In the genomic region with DNA sequence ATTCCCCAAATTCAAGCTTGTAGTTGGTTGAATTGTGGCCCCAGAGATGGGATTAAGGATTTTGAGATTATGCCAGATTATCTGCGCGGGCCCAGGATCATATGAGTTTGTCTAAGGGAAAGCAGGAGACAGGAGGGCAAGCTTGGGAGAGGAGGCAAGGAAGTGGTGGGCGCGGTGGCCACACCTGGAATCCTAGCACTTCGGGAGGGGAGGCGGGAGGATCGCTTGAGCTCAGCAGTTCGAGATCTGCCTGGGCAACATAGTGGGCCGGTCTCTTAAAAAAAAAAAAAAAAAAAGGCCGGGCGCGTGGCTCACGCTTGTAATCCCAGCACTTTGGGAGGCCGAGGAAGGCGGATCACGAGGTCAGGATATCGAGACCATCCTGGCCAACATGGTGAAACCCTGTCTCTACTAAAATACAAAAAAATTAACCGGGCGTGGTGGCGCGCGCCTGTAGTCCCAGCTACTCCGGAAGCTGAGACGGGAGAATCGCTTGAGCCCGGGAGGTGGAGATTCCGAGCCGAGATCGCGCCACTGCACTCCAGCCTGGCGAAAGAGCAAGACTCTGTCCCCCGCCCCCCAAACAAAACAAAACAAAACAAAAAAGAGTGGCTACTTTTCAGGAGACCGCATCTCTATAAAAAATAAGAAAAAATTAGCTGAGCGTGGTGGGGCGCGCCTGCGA, we compare ENCODE assay signal across 8 cellular contexts. TPM values are rescaled to one million over a fixed set of nuclear protein-coding genes. Genes with fewer than 3 reads are reported as not detected.
DNase-seq lines count a peak whose midpoint lies in the region; ATAC-seq and TF ChIP-seq lines count a peak whose summit lies in the region.

No MANE protein-coding gene starts in this region.

- POLR2A ChIA-PET in SK-N-SH (lab: Yijun Ruan, JAX) = no interaction called here

- CTCF ChIA-PET in SK-N-SH (lab: Yijun Ruan, JAX) = interaction anchor here (1.1 to 3.5 kb wide), 3 partner anchors 16 to 92 kb away, joined by 3 to 17 read pairs (median 12); no protein-coding TSS in a partner anchor

- intact Hi-C loops in left colon (cut with DNase I, micrococcal nuclease) (no loop called here), tibial artery (cut with DNase I; ENCODE audit: low total_unique reads) (loop anchor here (2.0 kb wide), 1 partner anchor 31 kb away; no protein-coding TSS in a partner anchor)

- H3K27ac ChIP-seq in SK-N-SH (ENCODE audit: low read depth in 2 of 2, low read length in 1 of 2) (peak overlapping the region; percentile 35 to 75; a peak in 3 of 4 replicates), tibial artery (peak overlapping the region; percentile 75 to 93)

- peak; percentile 10 for DNase-seq in SK-N-SH
- no peak for DNase-seq in Jurkat, Clone E6-1 (ENCODE audit: low read depth, low spot score)
- DNase-seq in astrocyte of the spinal cord (ENCODE audit: low read depth, low spot score) = no peak
- no peak for DNase-seq in left colon
- no peak for DNase-seq in tibial artery
- no peak for DNase-seq in NCI-H1694 (lab: John Stamatoyannopoulos, UW)

- H3K79me2 ChIP-seq in SK-N-SH (ENCODE audit: insufficient read depth) = peaks cover 23% of the 10 kb centered on the region

- WGBS in SK-N-SH (ENCODE audit: low lambda C conversion rate) = 61% methylated on average over 37 of the region's 37 CpGs

- H3K9me3 ChIP-seq in SK-N-SH (no peaks in the 10 kb centered on the region), tibial artery (no peaks in the 10 kb centered on the region)

- H3K4me2 ChIP-seq in SK-N-SH = peak overlapping the region; percentile 99

- ATAC-seq in SK-N-SH treated with all-trans-retinoic acid at 6 μM for 48 hours = no peak
- ATAC-seq in left colon = peak; percentile 24
- ATAC-seq in GM18858 (IDR thresholded peaks at IDR 0.05; ENCODE audit: unreplicated experiment) = no peak

- H3K27me3 ChIP-seq in SK-N-SH (ENCODE audit: insufficient read depth) (no peaks in the 10 kb centered on the region), tibial artery (no peaks in the 10 kb centered on the region)

- TF ChIP-seq RAD21 in SK-N-SH (IDR thresholded peaks at IDR 0.05; ENCODE audit: low read length) = no peak

- H4K20me1 ChIP-seq in SK-N-SH (ENCODE audit: insufficient read depth) = no peaks in the 10 kb centered on the region

- peak overlapping the region; percentile 74 for H3K9ac ChIP-seq in SK-N-SH

- H3K4me3 ChIP-seq in SK-N-SH (ENCODE audit: low read depth in 2 of 2, low read length in 1 of 2) (peak overlapping the region; percentile 57 to 63), astrocyte of the spinal cord (ENCODE audit: low read depth, low read length) (peak overlapping the region; percentile 49), tibial artery (peak overlapping the region; percentile 68 to 79)
- peak overlapping the region; percentile 59 for H3K4me3 ChIP-seq in Jurkat, Clone E6-1 (ENCODE audit: low read length)

- H3K4me1 ChIP-seq in SK-N-SH (ENCODE audit: control insufficient read depth in 1 of 2, insufficient read depth in 2 of 2, low read depth in 1 of 2, low read length in 1 of 2) (peaks cover 3 to 7% of the 10 kb centered on the region in 2 experiments; a peak in 1 of 4 replicates), tibial artery (peaks cover 0 to 37% (median 23%) of the 10 kb centered on the region in 4 donors)

- in situ Hi-C loops in astrocyte of the spinal cord (cut with HindIII; ENCODE audit: low sequenced_read_pairs) = no loop called here

- H3K9me2 ChIP-seq in SK-N-SH = no peaks in the 10 kb centered on the region

- H3K36me3 ChIP-seq in SK-N-SH (replicated peaks in 1 of 2; ENCODE audit: control insufficient read depth in 1 of 2, insufficient read depth in 2 of 2, low read length in 1 of 2) (peaks cover 12 to 14% of the 10 kb centered on the region in 2 experiments), tibial artery (peaks cover 11 to 27% (median 16%) of the 10 kb centered on the region in 3 donors)

- no peaks in the 10 kb centered on the region for H3F3A ChIP-seq in SK-N-SH (replicated peaks; ENCODE audit: insufficient read depth)

- peak overlapping the region; percentile 95; the same call in 1 of the 2 replicates for H2AFZ ChIP-seq in SK-N-SH (ENCODE audit: low read depth)

- TF ChIP-seq CTCF in SK-N-SH (IDR thresholded peaks at IDR 0.05) (no peak), astrocyte of the spinal cord (IDR thresholded peaks at IDR 0.05; ENCODE audit: low read depth, low read length) (no peak), tibial artery (IDR thresholded peaks at IDR 0.05) (no peak)

- TF ChIP-seq EP300 in SK-N-SH (IDR thresholded peaks at IDR 0.05; ENCODE audit: borderline replicate concordance in 1 of 2, low read depth in 1 of 2, low read length in 1 of 2) = no peak

TF ChIP-seq in SK-N-SH, 30 proteins besides CTCF, POLR2A, EP300 and RAD21:
- TF ChIP-seq YY1 (IDR thresholded peaks at IDR 0.05; ENCODE audit: low read depth) (no peak), MEF2A (IDR thresholded peaks at IDR 0.05; ENCODE audit: borderline replicate concordance, low read depth) (no peak), RCOR1 (IDR thresholded peaks at IDR 0.05; ENCODE audit: low read length) (no peak), SIN3A (IDR thresholded peaks at IDR 0.05; ENCODE audit: borderline replicate concordance, low read depth, low read length) (no peak)

TF ChIP-seq in SK-N-SH treated with all-trans-retinoic acid at 6 μM for 48 hours, 23 proteins besides CTCF, POLR2A, EP300 and RAD21 (continues in another document):
- TF ChIP-seq, protein P1, sequence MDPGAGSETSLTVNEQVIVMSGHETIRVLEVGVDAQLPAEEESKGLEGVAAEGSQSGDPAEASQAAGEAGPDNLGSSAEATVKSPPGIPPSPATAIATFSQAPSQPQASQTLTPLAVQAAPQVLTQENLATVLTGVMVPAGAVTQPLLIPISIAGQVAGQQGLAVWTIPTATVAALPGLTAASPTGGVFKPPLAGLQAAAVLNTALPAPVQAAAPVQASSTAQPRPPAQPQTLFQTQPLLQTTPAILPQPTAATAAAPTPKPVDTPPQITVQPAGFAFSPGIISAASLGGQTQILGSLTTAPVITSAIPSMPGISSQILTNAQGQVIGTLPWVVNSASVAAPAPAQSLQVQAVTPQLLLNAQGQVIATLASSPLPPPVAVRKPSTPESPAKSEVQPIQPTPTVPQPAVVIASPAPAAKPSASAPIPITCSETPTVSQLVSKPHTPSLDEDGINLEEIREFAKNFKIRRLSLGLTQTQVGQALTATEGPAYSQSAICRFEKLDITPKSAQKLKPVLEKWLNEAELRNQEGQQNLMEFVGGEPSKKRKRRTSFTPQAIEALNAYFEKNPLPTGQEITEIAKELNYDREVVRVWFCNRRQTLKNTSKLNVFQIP (CRISPR knock-in tag; IDR thresholded peaks at IDR 0.05; ENCODE audit: borderline replicate concordance, low read depth) = no peak
- no peak for TF ChIP-seq SNAI2 (CRISPR knock-in tag; IDR thresholded peaks at IDR 0.05)
- TF ChIP-seq ISL1 (CRISPR knock-in tag; IDR thresholded peaks at IDR 0.05) = no peak
- TF ChIP-seq TCF4 (CRISPR knock-in tag; IDR thresholded peaks at IDR 0.05; ENCODE audit: borderline replicate concordance) = no peak
- TF ChIP-seq ESRRG (CRISPR knock-in tag; IDR thresholded peaks at IDR 0.05) = no peak
- TF ChIP-seq ZNF70 (CRISPR knock-in tag; IDR thresholded peaks at IDR 0.05) = no peak
- no peak for TF ChIP-seq ZFP3 (CRISPR knock-in tag; IDR thresholded peaks at IDR 0.05)
- TF ChIP-seq ZFP30 (CRISPR knock-in tag; IDR thresholded peaks at IDR 0.05) = no peak
- TF ChIP-seq ARNTL (CRISPR knock-in tag; IDR thresholded peaks at IDR 0.05; ENCODE audit: borderline replicate concordance, low read depth) = no peak
- no peak for TF ChIP-seq ZNF8 (CRISPR knock-in tag; IDR thresholded peaks at IDR 0.05)
- TF ChIP-seq ZNF565 (CRISPR knock-in tag; conservative IDR thresholded peaks at IDR 0.05; ENCODE audit: low read depth) = no peak
- TF ChIP-seq, protein P2, sequence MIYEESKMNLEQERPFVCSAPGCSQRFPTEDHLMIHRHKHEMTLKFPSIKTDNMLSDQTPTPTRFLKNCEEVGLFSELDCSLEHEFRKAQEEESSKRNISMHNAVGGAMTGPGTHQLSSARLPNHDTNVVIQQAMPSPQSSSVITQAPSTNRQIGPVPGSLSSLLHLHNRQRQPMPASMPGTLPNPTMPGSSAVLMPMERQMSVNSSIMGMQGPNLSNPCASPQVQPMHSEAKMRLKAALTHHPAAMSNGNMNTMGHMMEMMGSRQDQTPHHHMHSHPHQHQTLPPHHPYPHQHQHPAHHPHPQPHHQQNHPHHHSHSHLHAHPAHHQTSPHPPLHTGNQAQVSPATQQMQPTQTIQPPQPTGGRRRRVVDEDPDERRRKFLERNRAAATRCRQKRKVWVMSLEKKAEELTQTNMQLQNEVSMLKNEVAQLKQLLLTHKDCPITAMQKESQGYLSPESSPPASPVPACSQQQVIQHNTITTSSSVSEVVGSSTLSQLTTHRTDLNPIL (CRISPR knock-in tag; IDR thresholded peaks at IDR 0.05; ENCODE audit: low read depth) = no peak
- TF ChIP-seq TOX (CRISPR knock-in tag; IDR thresholded peaks at IDR 0.05; ENCODE audit: borderline replicate concordance) = no peak
- no peak for TF ChIP-seq CSDC2 (CRISPR knock-in tag; IDR thresholded peaks at IDR 0.05)
- TF ChIP-seq RARB (CRISPR knock-in tag; IDR thresholded peaks at IDR 0.05) = no peak

RNA-seq across cellular contexts. Expression of a gene that starts 0.9 kb away (rescaled TPM):
- 52.1 and 53.1 TPM in 2 replicates for polyA plus RNA-seq in SK-N-SH (2012; rRNA removed)
- polyA plus RNA-seq in SK-N-SH (2012; cell fraction: cytosol; rRNA removed) = 25.7 and 36.2 TPM in 2 replicates
- polyA plus RNA-seq in SK-N-SH (2012; cell fraction: nucleus; rRNA removed) = 101 and 115 TPM in 2 replicates
- polyA plus RNA-seq in Jurkat, Clone E6-1 (2012; ENCODE audit: insufficient read depth, insufficient read length) = 49.7 TPM
- 10 to 100 TPM; 19.7 to 31.8 TPM for total RNA-seq in left colon

RNA-seq across cellular contexts. Expression of a gene that starts 21.5 kb away (rescaled TPM):
- polyA plus RNA-seq in SK-N-SH (2012; rRNA removed) = 5.4 and 7.0 TPM in 2 replicates
- 8.4 and 9.4 TPM in 2 replicates for polyA plus RNA-seq in SK-N-SH (2012; cell fraction: cytosol; rRNA removed)
- polyA plus RNA-seq in SK-N-SH (2012; cell fraction: nucleus; rRNA removed) = 33.1 and 41.9 TPM in 2 replicates
- polyA plus RNA-seq in Jurkat, Clone E6-1 (2012; ENCODE audit: insufficient read depth, insufficient read length) = 31.4 TPM
- total RNA-seq in left colon = 10 to 100 TPM; 28.2 to 38.2 TPM

RNA-seq across cellular contexts. Expression of a gene that starts 33.8 kb away (rescaled TPM):
- polyA plus RNA-seq in SK-N-SH (2012; rRNA removed) = 6.0 and 10.7 TPM in 2 replicates
- polyA plus RNA-seq in SK-N-SH (2012; cell fraction: cytosol; rRNA removed) = 4.0 and 5.9 TPM in 2 replicates
- polyA plus RNA-seq in SK-N-SH (2012; cell fraction: nucleus; rRNA removed) = 56.6 and 64.4 TPM in 2 replicates
- 36.2 TPM for polyA plus RNA-seq in Jurkat, Clone E6-1 (2012; ENCODE audit: insufficient read depth, insufficient read length)
- 10 to 100 TPM; 18.0 to 29.8 TPM for total RNA-seq in left colon
